Comparison of ENCODE assay signal across 8 cellular contexts in genomic region chr2:195318440-195319111, GRCh38.
DNase-seq lines count a peak whose midpoint lies in the region; ATAC-seq and TF ChIP-seq lines count a peak whose summit lies in the region.

No MANE protein-coding gene starts in this region.

- H3K4ac ChIP-seq in IMR-90 (ENCODE audit: low read depth, low read length) = peak overlapping the region; percentile 15; the same call in 1 of the 2 replicates

- H2BK20ac ChIP-seq in IMR-90 (ENCODE audit: low read depth, low read length) = peak overlapping the region; percentile 83

- H3K36me3 ChIP-seq in IMR-90 (ENCODE audit: control insufficient read depth, insufficient read depth, low read length) = no peaks in the 10 kb centered on the region
- H3K36me3 ChIP-seq in RWPE2 (ENCODE audit: low read depth) = no peaks in the 10 kb centered on the region

- DNase-seq in stimulated activated CD4-positive, alpha-beta T cell treated with anti-CD3 and anti-CD28 coated beads, Interleukin-12 subunit alpha, Interleukin-12 subunit beta, amount 100 ng/mL, for 4 hours = peak; percentile 18
- DNase-seq in stimulated activated CD4-positive, alpha-beta T cell treated with anti-CD3 and anti-CD28 coated beads, Interleukin-1b, Interleukin-23, amount 100 ng/mL, for 48 hours = no peak
- DNase-seq in IMR-90 (peak; percentile 37), RWPE2 (ENCODE audit: low spot score) (no peak), left colon (peak in 1 of 2 donors; percentile 64)
- DNase-seq in stimulated activated naive CD8-positive, alpha-beta T cell treated with anti-CD3 and anti-CD28 coated beads, Interleukin-15, amount 100 ng/mL, for 72 hours = peak; percentile 19 to 21

- no peak overlapping the region for H2BK15ac ChIP-seq in IMR-90 (ENCODE audit: low read depth, low read length)

- TF ChIP-seq POLR2A in IMR-90 (IDR thresholded peaks at IDR 0.05; ENCODE audit: low read depth, low read length) = no peak

- peak overlapping the region; percentile 58; the same call in 1 of the 2 replicates for H3K56ac ChIP-seq in IMR-90 (ENCODE audit: extremely low read depth, insufficient read depth, low read length)

- no peaks in the 10 kb centered on the region for H3K9me3 Mint-ChIP-seq in brain
- no peaks in the 10 kb centered on the region for H3K9me3 Mint-ChIP-seq in stimulated activated naive CD8-positive, alpha-beta T cell treated with anti-CD3 and anti-CD28 coated beads, Interleukin-15, amount 100 ng/mL, for 72 hours

- H3K4me2 ChIP-seq in IMR-90 (ENCODE audit: low read depth, low read length) = no peak overlapping the region; the same call in 1 of the 2 replicates

- H3K9me3 ChIP-seq in IMR-90 (ENCODE audit: control insufficient read depth, insufficient read depth, low read length) (no peaks in the 10 kb centered on the region), RWPE2 (ENCODE audit: severe bottlenecking) (no peaks in the 10 kb centered on the region)

- peaks cover 3% of the 10 kb centered on the region for H3K27me3 Mint-ChIP-seq in brain
- H3K27me3 Mint-ChIP-seq in stimulated activated naive CD8-positive, alpha-beta T cell treated with anti-CD3 and anti-CD28 coated beads, Interleukin-15, amount 100 ng/mL, for 72 hours = no peaks in the 10 kb centered on the region

- in situ Hi-C loops in IMR-90 (cut with MboI; ENCODE audit: low sequenced_read_pairs) = loop anchor here (25.0 kb wide), 1 partner anchor 344 kb away; the partner anchor contains the start of gene SLC39A10

- no peak overlapping the region for H3K18ac ChIP-seq in IMR-90 (ENCODE audit: low read depth, low read length)

- POLR2A ChIA-PET in IMR-90 (lab: Charles Lee; ENCODE audit: unreplicated experiment) = no interaction called here

- WGBS in IMR-90 (ENCODE audit: extremely low coverage in 2 of 2, insufficient read length in 1 of 2), 2 experiments = no CpG with 5 or more reads among the region's 2 CpGs

- H3K4me1 Mint-ChIP-seq in brain = peaks cover 33% of the 10 kb centered on the region
- no peaks in the 10 kb centered on the region for H3K4me1 Mint-ChIP-seq in stimulated activated naive CD8-positive, alpha-beta T cell treated with anti-CD3 and anti-CD28 coated beads, Interleukin-15, amount 100 ng/mL, for 72 hours

- H2BK5ac ChIP-seq in IMR-90 (ENCODE audit: low read depth, low read length, poor library complexity, severe bottlenecking) = peak overlapping the region; percentile 67

- intact Hi-C loops in IMR-90 (cut with micrococcal nuclease) (loop anchor here (1.0 to 2.0 kb wide), 3 partner anchors 342 to 748 kb away; no protein-coding TSS in a partner anchor), left colon (cut with DNase I, micrococcal nuclease) (no loop called here)

- no peak overlapping the region for H3K14ac ChIP-seq in IMR-90 (replicated peaks; ENCODE audit: low read depth, low read length)

- H3K27ac Mint-ChIP-seq in brain = peak overlapping the region in 3 of 5 experiments; percentile 2 to 47 (median 2)
- H3K27ac Mint-ChIP-seq in stimulated activated naive CD8-positive, alpha-beta T cell treated with anti-CD3 and anti-CD28 coated beads, Interleukin-15, amount 100 ng/mL, for 72 hours = no peak overlapping the region

- no peak overlapping the region for H3K23ac ChIP-seq in IMR-90 (ENCODE audit: low read depth, low read length)

- peak overlapping the region; percentile 81 for H2BK120ac ChIP-seq in IMR-90 (ENCODE audit: low read depth, low read length)

- no peak overlapping the region; the same call in 1 of the 2 replicates for H4K91ac ChIP-seq in IMR-90 (ENCODE audit: insufficient read depth, low read depth, low read length)

- H3K79me1 ChIP-seq in IMR-90 (ENCODE audit: low read depth in 1 of 2, low read length in 2 of 2) = no peaks in the 10 kb centered on the region

- no peak overlapping the region for H3K9ac ChIP-seq in IMR-90 (ENCODE audit: low read depth, low read length)

- TF ChIP-seq CTCF in IMR-90 (conservative IDR thresholded peaks at IDR 0.05; ENCODE audit: low read depth, low read length) (peak; percentile 74), RWPE2 (IDR thresholded peaks at IDR 0.05; ENCODE audit: poor library complexity, severe bottlenecking) (peak; percentile 87), brain (conservative IDR thresholded peaks at IDR 0.05) (peak; percentile 87 to 95)

- peak; percentile 75 for TF ChIP-seq RAD21 in IMR-90 (IDR thresholded peaks at IDR 0.05; ENCODE audit: low read length)

- H3K4me3 Mint-ChIP-seq in brain = peak overlapping the region in 1 of 5 experiments; percentile 2
- no peak overlapping the region for H3K4me3 Mint-ChIP-seq in stimulated activated naive CD8-positive, alpha-beta T cell treated with anti-CD3 and anti-CD28 coated beads, Interleukin-15, amount 100 ng/mL, for 72 hours

- 0 out of 2 replicates have a peak, but pooled peaks cover 5% of the 10 kb centered on the region for H3K9me1 ChIP-seq in IMR-90 (ENCODE audit: insufficient read depth, low read length)

- H2AK5ac ChIP-seq in IMR-90 (ENCODE audit: low read depth, low read length) = no peak overlapping the region

- no TSS peak for BruUV-seq in IMR-90 (replicated peaks; lab: Mats Ljungman, UMichigan)

- H2AK9ac ChIP-seq in IMR-90 (replicated peaks; ENCODE audit: low read depth, low read length, poor library complexity) = no peak overlapping the region

- H3K27ac ChIP-seq in IMR-90 (ENCODE audit: insufficient read depth, low read length) = no peak overlapping the region
- H3K27ac ChIP-seq in RWPE2 (ENCODE audit: poor library complexity, severe bottlenecking) = peak overlapping the region; percentile 94

- H3K27me3 ChIP-seq in IMR-90 (ENCODE audit: control insufficient read depth, insufficient read depth, low read length) (no peaks in the 10 kb centered on the region), RWPE2 (ENCODE audit: insufficient read depth, poor library complexity, severe bottlenecking) (no peaks in the 10 kb centered on the region)

- H3K4me3 ChIP-seq in IMR-90 (ENCODE audit: insufficient read depth, low read depth, low read length) (no peak overlapping the region), RWPE2 (ENCODE audit: severe bottlenecking) (no peak overlapping the region)

- H2AFZ ChIP-seq in IMR-90 (replicated peaks; ENCODE audit: low read length, poor library complexity) = no peak overlapping the region

- ATAC-seq in IMR-90 (ENCODE audit: low read depth) = peak; percentile 52
- ATAC-seq in RWPE2 (ENCODE audit: low read depth) = peak; percentile 60
- ATAC-seq in left colon = peak; percentile 56
- ATAC-seq in stimulated activated naive CD8-positive, alpha-beta T cell treated with anti-CD3 and anti-CD28 coated beads, Interleukin-15, amount 100 ng/mL, for 72 hours = no peak
- no peak for ATAC-seq in HG03460 (IDR thresholded peaks at IDR 0.05; ENCODE audit: unreplicated experiment)

- H3K4me1 ChIP-seq in IMR-90 (ENCODE audit: control insufficient read depth, insufficient read depth, low read length) (peaks cover 4% of the 10 kb centered on the region), RWPE2 (ENCODE audit: insufficient read depth, poor library complexity, severe bottlenecking) (peaks cover 41% of the 10 kb centered on the region)

- no peaks in the 10 kb centered on the region for H4K20me1 ChIP-seq in IMR-90 (ENCODE audit: insufficient read depth, low read length)

- H4K8ac ChIP-seq in IMR-90 (ENCODE audit: low read depth in 2 of 2, low read length in 2 of 2) = peak overlapping the region in 1 of 2 experiments; percentile 65; a peak in 1 of 4 replicates

- no peaks in the 10 kb centered on the region for H3K36me3 Mint-ChIP-seq in brain

- CTCF ChIA-PET in IMR-90 (lab: Yijun Ruan, JAX) = interaction anchor here (0.6 to 2.3 kb wide), 3 partner anchors 14 to 341 kb away, joined by 3 to 8 read pairs (median 4); no protein-coding TSS in a partner anchor

- dilution Hi-C loops in IMR-90 (cut with HindIII; ENCODE audit: low sequenced_read_pairs, unreplicated experiment) = no loop called here

- no peak overlapping the region for H4K5ac ChIP-seq in IMR-90 (ENCODE audit: low read depth, low read length)

TF ChIP-seq in IMR-90, 13 proteins besides CTCF, POLR2A, EP300 and RAD21:
- TF ChIP-seq SMC3 (IDR thresholded peaks at IDR 0.05; ENCODE audit: low read depth, low read length) (peak; percentile 47), FOS (IDR thresholded peaks at IDR 0.05; ENCODE audit: low read depth, low read length) (no peak), CEBPB (IDR thresholded peaks at IDR 0.05; ENCODE audit: low read depth, low read length) (peak; percentile 66; the same call in 1 of the 2 replicates)

Comparison
In these comparisons a context has a peak if more than half of its experiments do, and no peak if none do; other contexts are left out.
1. DNase-seq: peak in stimulated activated CD4-positive, alpha-beta T cell treated with anti-CD3 and anti-CD28 coated beads, Interleukin-12 subunit alpha, Interleukin-12 subunit beta, amount 100 ng/mL, for 4 hours (single experiment), IMR-90 (single experiment) and stimulated activated naive CD8-positive, alpha-beta T cell treated with anti-CD3 and anti-CD28 coated beads, Interleukin-15, amount 100 ng/mL, for 72 hours (2 of 2); none in stimulated activated CD4-positive, alpha-beta T cell treated with anti-CD3 and anti-CD28 coated beads, Interleukin-1b, Interleukin-23, amount 100 ng/mL, for 48 hours (single experiment) and RWPE2 (single experiment).
2. ATAC-seq: peak in IMR-90 (single experiment), RWPE2 (single experiment) and left colon (single experiment); none in stimulated activated naive CD8-positive, alpha-beta T cell treated with anti-CD3 and anti-CD28 coated beads, Interleukin-15, amount 100 ng/mL, for 72 hours (single experiment) and HG03460 (single experiment).
3. H3K27ac Mint-ChIP-seq: peak in brain (3 of 5); none in stimulated activated naive CD8-positive, alpha-beta T cell treated with anti-CD3 and anti-CD28 coated beads, Interleukin-15, amount 100 ng/mL, for 72 hours (0 of 2).
4. Peak in every context shown above with its lines, with median percentiles within 50 percentile points of each other: CTCF ChIP-seq.